Comparison of ENCODE assay signal across 17 cellular contexts in genomic region chr10:14801693-14802092, GRCh38. TPM values are rescaled to one million over a fixed set of nuclear protein-coding genes. Genes with fewer than 3 reads are reported as not detected.
DNase-seq lines count a peak whose midpoint lies in the region; ATAC-seq and TF ChIP-seq lines count a peak whose summit lies in the region.
"Had no signal": no experiment of that assay in that cellular context is flagged by ENCODE, and none has a peak within 500 bp of the region (broad histone marks: within the 10 kb centered on the region; RNA-seq: fewer than 3 reads in every experiment).

No MANE protein-coding gene starts in this region.

- no peaks in the 10 kb centered on the region for H3F3A ChIP-seq in SK-N-SH (replicated peaks; ENCODE audit: insufficient read depth)

- CTCF ChIA-PET in AG04450 (lab: Charles Lee), result no interaction called here
- CTCF ChIA-PET in SK-N-SH (lab: Yijun Ruan, JAX), result interaction anchor here (0.6 to 2.2 kb wide), 6 partner anchors 9 to 296 kb away, joined by 3 to 8 read pairs (median 4); no protein-coding TSS in a partner anchor

- no peaks in the 10 kb centered on the region for H3K9me2 ChIP-seq in SK-N-SH

- H3K4me2 ChIP-seq in SK-N-SH, result no peak overlapping the region

- H2AFZ ChIP-seq in SK-N-SH (ENCODE audit: low read depth), result no peak overlapping the region

- no peaks in the 10 kb centered on the region; a peak in 1 of 4 replicates for H3K4me1 ChIP-seq in SK-N-SH (ENCODE audit: control insufficient read depth in 1 of 2, insufficient read depth in 2 of 2, low read depth in 1 of 2, low read length in 1 of 2)
- no peaks in the 10 kb centered on the region for H3K4me1 ChIP-seq in gastroesophageal sphincter
- H3K4me1 ChIP-seq: breast epithelium, pancreas had no signal

- H3K9ac ChIP-seq in SK-N-SH, result no peak overlapping the region

- H3K27me3 ChIP-seq in AG04450 (ENCODE audit: control insufficient read depth, insufficient read depth, low read length) (peaks cover 28% of the 10 kb centered on the region), SK-N-SH (ENCODE audit: insufficient read depth) (no peaks in the 10 kb centered on the region; the same call in 1 of the 2 replicates), gastroesophageal sphincter (no peaks in the 10 kb centered on the region)
- H3K27me3 ChIP-seq: breast epithelium, pancreas, Peyer's patch had no signal

- TF ChIP-seq CTCF in AG04450 (IDR thresholded peaks at IDR 0.05; ENCODE audit: low read depth, low read length) (peak; percentile 24; the same call in 1 of the 2 replicates), GM13976 (IDR thresholded peaks at IDR 0.05; ENCODE audit: borderline replicate concordance, control extremely low read depth, extremely low read depth, insufficient read depth, missing control alignments) (peak; percentile 7), SK-N-SH (IDR thresholded peaks at IDR 0.05) (no peak), gastroesophageal sphincter (IDR thresholded peaks at IDR 0.05) (no peak)

- no peaks in the 10 kb centered on the region for H3K79me2 ChIP-seq in SK-N-SH (ENCODE audit: insufficient read depth)

- no peak overlapping the region for H3K4me3 ChIP-seq in AG04450 (ENCODE audit: low read depth, low read length)
- H3K4me3 ChIP-seq in SK-N-SH (ENCODE audit: low read depth in 2 of 2, low read length in 1 of 2), result no peak overlapping the region
- no peak overlapping the region for H3K4me3 ChIP-seq in gastroesophageal sphincter
- H3K4me3 ChIP-seq: breast epithelium, mucosa of descending colon, pancreas, Peyer's patch had no signal

- H3K36me3 ChIP-seq in SK-N-SH (replicated peaks in 1 of 2; ENCODE audit: control insufficient read depth in 1 of 2, insufficient read depth in 2 of 2, low read length in 1 of 2), result no peaks in the 10 kb centered on the region
- H3K36me3 ChIP-seq in gastroesophageal sphincter, result no peaks in the 10 kb centered on the region
- H3K36me3 ChIP-seq: breast epithelium, pancreas, Peyer's patch had no signal

- TF ChIP-seq RAD21 in SK-N-SH (IDR thresholded peaks at IDR 0.05; ENCODE audit: low read length), result peak; percentile 58

- peak; percentile 39 for ATAC-seq in gastroesophageal sphincter
- ATAC-seq in HG03095 (IDR thresholded peaks at IDR 0.05; ENCODE audit: unreplicated experiment), result no peak
- no peak for ATAC-seq in GM21723 (IDR thresholded peaks at IDR 0.05; ENCODE audit: unreplicated experiment)
- ATAC-seq in GM19455 (IDR thresholded peaks at IDR 0.05; ENCODE audit: unreplicated experiment), result no peak
- ATAC-seq: mucosa of descending colon; stimulated activated naive CD8-positive, alpha-beta T cell treated with anti-CD3 and anti-CD28 coated beads, Interleukin-15, amount 100 ng/mL, for 72 hours had no signal

- TF ChIP-seq EP300 in SK-N-SH (IDR thresholded peaks at IDR 0.05; ENCODE audit: borderline replicate concordance in 1 of 2, low read depth in 1 of 2, low read length in 1 of 2), result no peak
- no peak for TF ChIP-seq EP300 in gastroesophageal sphincter (IDR thresholded peaks at IDR 0.05)

- H4K20me1 ChIP-seq in SK-N-SH (ENCODE audit: insufficient read depth), result no peaks in the 10 kb centered on the region

- H3K9me3 ChIP-seq in AG04450 (ENCODE audit: control insufficient read depth, insufficient read depth, low read length), result no peaks in the 10 kb centered on the region
- H3K9me3 ChIP-seq in SK-N-SH, result no peaks in the 10 kb centered on the region
- no peaks in the 10 kb centered on the region for H3K9me3 ChIP-seq in gastroesophageal sphincter
- H3K9me3 ChIP-seq: breast epithelium, mucosa of descending colon, pancreas, Peyer's patch had no signal

- DNase-seq in AG04450 (ENCODE audit: low read depth, low spot score) (no peak), GM13976 (ENCODE audit: low spot score) (no peak), SK-N-SH (peak; percentile 54), cortex of kidney (lab: John Stamatoyannopoulos, UW) (no peak)
- DNase-seq: effector memory CD4-positive, alpha-beta T cell; head of caudate nucleus; kidney; mucosa of descending colon; NCI-H446; pancreas; Peyer's patch; stimulated activated naive CD8-positive, alpha-beta T cell treated with anti-CD3 and anti-CD28 coated beads, Interleukin-15, amount 100 ng/mL, for 72 hours had no signal

- 65% methylated on average over 5 of the region's 5 CpGs for WGBS in SK-N-SH (ENCODE audit: low lambda C conversion rate)
- 46 to 48% methylated on average over 3 of the region's 5 CpGs for WGBS in gastroesophageal sphincter (ENCODE audit: low coverage in 1 of 2), 2 donors

- POLR2A ChIA-PET in AG04450 (lab: Yijun Ruan, JAX), result no interaction called here
- POLR2A ChIA-PET in SK-N-SH (lab: Yijun Ruan, JAX), result no interaction called here

- no peak for TF ChIP-seq POLR2A in gastroesophageal sphincter (IDR thresholded peaks at IDR 0.05)

- no peak overlapping the region for H3K27ac ChIP-seq in AG04450 (ENCODE audit: low read depth, low read length)
- H3K27ac ChIP-seq in SK-N-SH (ENCODE audit: low read depth in 2 of 2, low read length in 1 of 2), result no peak overlapping the region
- H3K27ac ChIP-seq in gastroesophageal sphincter, result no peak overlapping the region
- H3K27ac ChIP-seq: breast epithelium, pancreas, Peyer's patch had no signal

- in situ Hi-C loops in GM13976 (cut with MboI; ENCODE audit: low sequenced_read_pairs, unreplicated experiment), result loop anchor here (25.0 kb wide), 1 partner anchor 589 kb away; no protein-coding TSS in a partner anchor

TF ChIP-seq in SK-N-SH, 30 proteins besides CTCF, POLR2A, EP300 and RAD21:
- TF ChIP-seq IRF3 (IDR thresholded peaks at IDR 0.05; ENCODE audit: low read depth, low read length) (no peak), MAX (IDR thresholded peaks at IDR 0.05; ENCODE audit: low read depth) (0 out of 2 replicates have a peak, but pooled peaks have one; percentile 17), USF1 (IDR thresholded peaks at IDR 0.05; ENCODE audit: borderline replicate concordance, low read depth) (no peak), EZH2phosphoT487 (IDR thresholded peaks at IDR 0.05; ENCODE audit: borderline replicate concordance, low read depth) (no peak), SMC3 (IDR thresholded peaks at IDR 0.05; ENCODE audit: low read depth, low read length) (peak; percentile 14; the same call in 1 of the 2 replicates), JUND (IDR thresholded peaks at IDR 0.05) (no peak), NFIC (IDR thresholded peaks at IDR 0.05; ENCODE audit: borderline replicate concordance) (no peak)

RNA-seq across cellular contexts. Expression of gene FAM107B, which starts 27.0 kb away (rescaled TPM):
- polyA plus RNA-seq in AG04450 (2011; rRNA removed) (33.6 and 41.4 TPM in 2 replicates), SK-N-SH (2012; rRNA removed) (1.0 and 1.3 TPM in 2 replicates)
- polyA minus RNA-seq in AG04450 (2011; rRNA and poly(A)+ RNA removed), result 11.4 and 16.9 TPM in 2 replicates
- 2.2 TPM in 2 replicates for polyA plus RNA-seq in SK-N-SH (2012; cell fraction: cytosol; rRNA removed)
- 0.55 and 0.59 TPM in 2 replicates for polyA plus RNA-seq in SK-N-SH (2012; cell fraction: nucleus; rRNA removed)
- total RNA-seq in gastroesophageal sphincter, result 10 to 100 TPM in 3 of 4 donors, 1 to 10 TPM in 1; 7.3 to 15.6 (median 13.3) TPM

RNA-seq across cellular contexts. Expression of gene CDNF, which starts 36.1 kb away (rescaled TPM):
- 1.7 and 2.1 TPM in 2 replicates for polyA plus RNA-seq in AG04450 (2011; rRNA removed)
- 0.48 TPM in 1 of 2 replicates, not detected in the other for polyA minus RNA-seq in AG04450 (2011; rRNA and poly(A)+ RNA removed)
- polyA plus RNA-seq in SK-N-SH (2012; rRNA removed), result 1.0 and 1.2 TPM in 2 replicates
- 0.71 and 1.1 TPM in 2 replicates for polyA plus RNA-seq in SK-N-SH (2012; cell fraction: cytosol; rRNA removed)
- polyA plus RNA-seq in SK-N-SH (2012; cell fraction: nucleus; rRNA removed), result 1.2 and 1.7 TPM in 2 replicates
- total RNA-seq in gastroesophageal sphincter, result 1 to 10 TPM in 2 of 4 donors, under 1 TPM in 1, not detected in 1; 0.81 to 6.7 (median 2.3) TPM

RNA-seq across cellular contexts. Expression of gene HSPA14, which starts 36.4 kb away (rescaled TPM):
- polyA plus RNA-seq in AG04450 (2011; rRNA removed), result 10.1 and 14.9 TPM in 2 replicates
- 2.9 and 3.4 TPM in 2 replicates for polyA minus RNA-seq in AG04450 (2011; rRNA and poly(A)+ RNA removed)
- 8.8 and 10.8 TPM in 2 replicates for polyA plus RNA-seq in SK-N-SH (2012; rRNA removed)
- 12.0 and 14.7 TPM in 2 replicates for polyA plus RNA-seq in SK-N-SH (2012; cell fraction: cytosol; rRNA removed)
- 8.4 and 14.4 TPM in 2 replicates for polyA plus RNA-seq in SK-N-SH (2012; cell fraction: nucleus; rRNA removed)
- total RNA-seq in gastroesophageal sphincter, result 10 to 100 TPM in 2 of 4 donors, 1 to 10 TPM in 2; 4.8 to 15.1 (median 9.9) TPM

RNA-seq across cellular contexts. Expression of gene MSANTD7, which starts 36.4 kb away (rescaled TPM):
- polyA plus RNA-seq in AG04450 (2011; rRNA removed) (5.2 and 5.7 TPM in 2 replicates), SK-N-SH (2012; rRNA removed) (3.2 and 3.9 TPM in 2 replicates)
- polyA minus RNA-seq in AG04450 (2011; rRNA and poly(A)+ RNA removed), result 12.3 and 12.6 TPM in 2 replicates
- polyA plus RNA-seq in SK-N-SH (2012; cell fraction: cytosol; rRNA removed), result 3.6 and 3.7 TPM in 2 replicates
- polyA plus RNA-seq in SK-N-SH (2012; cell fraction: nucleus; rRNA removed), result 3.5 and 6.1 TPM in 2 replicates
- 10 to 100 TPM in 3 of 4 donors, 1 to 10 TPM in 1; 8.2 to 15.5 (median 11.6) TPM for total RNA-seq in gastroesophageal sphincter

Comparison
In these comparisons a context has a peak if more than half of its experiments do, and no peak if none do; other contexts are left out.
1. CTCF ChIP-seq: peak in AG04450 (single experiment) and GM13976 (single experiment); none in SK-N-SH (single experiment) and gastroesophageal sphincter (0 of 4).
2. RNA of gene FAM107B, which starts 27.0 kb away (polyA plus RNA-seq): 33.6 to 41.4 TPM in AG04450; 0.55 to 2.2 TPM in SK-N-SH; every median in the first group is over 10 times any median in the second.